15 cellular contexts compared by ENCODE assay signal in genomic region chr7:142690554-142691182, GRCh38. TPM values are rescaled to one million over a fixed set of nuclear protein-coding genes. Genes with fewer than 3 reads are reported as not detected.
DNase-seq lines count a peak whose midpoint lies in the region; ATAC-seq, FAIRE-seq and TF ChIP-seq lines count a peak whose summit lies in the region.
"Had no signal": no experiment of that assay in that cellular context is flagged by ENCODE, and none has a peak within 500 bp of the region (broad histone marks: within the 10 kb centered on the region; RNA-seq: fewer than 3 reads in every experiment).

No MANE protein-coding gene starts in this region.

- no peaks in the 10 kb centered on the region for H3K27me3 ChIP-seq in CD4-positive, alpha-beta T cell (ENCODE audit: control insufficient read depth, insufficient read depth, low read length)
- H3K27me3 ChIP-seq: pancreas had no signal

- CTCF ChIA-PET in CD4-positive, alpha-beta T cell (lab: Charles Lee), result interaction anchor here (0.8 kb wide), 1 partner anchor 93 kb away, joined by 3 read pairs; no protein-coding TSS in a partner anchor

- H3K27ac Mint-ChIP-seq in CD4-positive, alpha-beta T cell, result peak overlapping the region; percentile 66
- peak overlapping the region; percentile 67 for H3K27ac Mint-ChIP-seq in activated naive CD8-positive, alpha-beta T cell treated with anti-CD3 and anti-CD28 coated beads, Interleukin-2, amount 50 U/mL, for 24 hours

- H3K4me1 Mint-ChIP-seq in CD4-positive, alpha-beta T cell (ENCODE audit: low read depth), result peaks cover 29% of the 10 kb centered on the region
- H3K4me1 Mint-ChIP-seq in activated naive CD8-positive, alpha-beta T cell treated with anti-CD3 and anti-CD28 coated beads, Interleukin-2, amount 50 U/mL, for 24 hours, result peaks cover 33% of the 10 kb centered on the region

- no peak for DNase-seq in CD4-positive, alpha-beta T cell
- DNase-seq in activated naive CD8-positive, alpha-beta T cell treated with anti-CD3 and anti-CD28 coated beads, Interleukin-2, amount 50 U/mL, for 24 hours, result no peak
- DNase-seq in AG08396 (ENCODE audit: low spot score), result no peak
- no peak for DNase-seq in DMS79 treated with DMSO at 0.1 percent for 48 hours (lab: John Stamatoyannopoulos, UW)
- DNase-seq in GM12892 (ENCODE audit: insufficient read length), result no peak
- DNase-seq in urothelium cell line (ENCODE audit: low spot score), result no peak
- DNase-seq: activated T-cell treated with anti-CD3 and anti-CD28 coated beads, Interleukin-2, amount 50 U/mL, for 1 hour; DMS53; glutamatergic neuron; NCI-H226; pancreas; PC-3; substantia nigra had no signal

- H3K27ac ChIP-seq in CD4-positive, alpha-beta T cell (ENCODE audit: low read depth, low read length), result no peak overlapping the region
- H3K27ac ChIP-seq: pancreas had no signal

- no peak for TF ChIP-seq CTCF in CD4-positive, alpha-beta T cell (IDR thresholded peaks at IDR 0.05)

- no peak overlapping the region for H3K4me3 Mint-ChIP-seq in CD4-positive, alpha-beta T cell
- no peak overlapping the region for H3K4me3 Mint-ChIP-seq in activated naive CD8-positive, alpha-beta T cell treated with anti-CD3 and anti-CD28 coated beads, Interleukin-2, amount 50 U/mL, for 24 hours

- H3K36me3 Mint-ChIP-seq in CD4-positive, alpha-beta T cell (ENCODE audit: low read depth), result no peaks in the 10 kb centered on the region
- no peaks in the 10 kb centered on the region for H3K36me3 Mint-ChIP-seq in activated naive CD8-positive, alpha-beta T cell treated with anti-CD3 and anti-CD28 coated beads, Interleukin-2, amount 50 U/mL, for 24 hours (ENCODE audit: low read depth)

- H3K9me3 Mint-ChIP-seq in CD4-positive, alpha-beta T cell, result no peaks in the 10 kb centered on the region
- H3K9me3 Mint-ChIP-seq in activated naive CD8-positive, alpha-beta T cell treated with anti-CD3 and anti-CD28 coated beads, Interleukin-2, amount 50 U/mL, for 24 hours, result no peaks in the 10 kb centered on the region

- no peaks in the 10 kb centered on the region for H3K27me3 Mint-ChIP-seq in CD4-positive, alpha-beta T cell
- H3K27me3 Mint-ChIP-seq in activated naive CD8-positive, alpha-beta T cell treated with anti-CD3 and anti-CD28 coated beads, Interleukin-2, amount 50 U/mL, for 24 hours, result no peaks in the 10 kb centered on the region

- intact Hi-C loops in CD4-positive, alpha-beta T cell (cut with DNase I, micrococcal nuclease), result no loop called here

- no peak for TF ChIP-seq POLR2A in GM12892 (IDR thresholded peaks at IDR 0.05; ENCODE audit: low read depth, low read length)

- FAIRE-seq in GM12892 (lab: Jason Lieb, UNC), result no peak
- no peak for FAIRE-seq in urothelium cell line (lab: Jason Lieb, UNC)
- FAIRE-seq: pancreas had no signal

- POLR2A ChIA-PET in CD4-positive, alpha-beta T cell (lab: Charles Lee), result no interaction called here

- no peak for ATAC-seq in CD4-positive, alpha-beta T cell (ENCODE audit: poor library complexity)
- ATAC-seq in GM18907 (IDR thresholded peaks at IDR 0.05; ENCODE audit: unreplicated experiment), result peak; percentile 55
- ATAC-seq in HG03354 (IDR thresholded peaks at IDR 0.05; ENCODE audit: poor library complexity, severe bottlenecking, unreplicated experiment), result peak; percentile 51
- ATAC-seq in activated naive CD8-positive, alpha-beta T cell treated with anti-CD3 and anti-CD28 coated beads, Interleukin-2, amount 50 U/mL, for 24 hours, result no peak

- H3K9me3 ChIP-seq in CD4-positive, alpha-beta T cell (ENCODE audit: control insufficient read depth, low read length), result no peaks in the 10 kb centered on the region
- H3K9me3 ChIP-seq: pancreas had no signal

RNA-seq across cellular contexts. Expression of gene PRSS1, which starts 58.6 kb away (rescaled TPM):
- not detected for total RNA-seq in CD4-positive, alpha-beta T cell
- not detected for polyA plus RNA-seq in GM12892 (2012; ENCODE audit: missing spikeins)
- total RNA-seq: PC-3 had no signal

Comparison
In these comparisons a context has a peak if more than half of its experiments do, and no peak if none do; other contexts are left out.
1. ATAC-seq: peak in GM18907 (single experiment) and HG03354 (single experiment); none in CD4-positive, alpha-beta T cell (single experiment) and activated naive CD8-positive, alpha-beta T cell treated with anti-CD3 and anti-CD28 coated beads, Interleukin-2, amount 50 U/mL, for 24 hours (single experiment).